In the genomic region with DNA sequence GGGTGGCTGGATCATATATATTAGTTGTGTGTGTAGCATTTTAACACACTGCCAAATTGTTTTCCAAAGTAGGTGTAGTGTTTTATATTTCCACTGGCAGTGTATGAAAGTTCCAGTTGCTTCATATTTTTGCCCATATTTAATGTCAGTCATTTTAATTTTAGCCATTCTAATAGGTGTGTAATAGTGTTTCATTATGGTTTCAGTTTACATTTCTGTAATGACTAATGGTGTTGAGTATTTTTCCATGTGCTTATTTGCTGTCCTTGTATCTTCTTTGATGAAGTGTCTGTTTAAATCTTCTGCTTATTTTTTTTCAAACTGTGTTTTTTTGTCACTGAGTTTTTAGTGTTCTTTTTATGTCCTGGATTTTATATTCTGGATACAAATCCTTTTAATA, we compare ENCODE assay signal across 18 cellular contexts. TPM values are rescaled to one million over a fixed set of nuclear protein-coding genes. Genes with fewer than 3 reads are reported as not detected.
DNase-seq lines count a peak whose midpoint lies in the region; ATAC-seq and TF ChIP-seq lines count a peak whose summit lies in the region.
"Had no signal": no experiment of that assay in that cellular context is flagged by ENCODE, and none has a peak within 500 bp of the region (broad histone marks: within the 10 kb centered on the region; RNA-seq: fewer than 3 reads in every experiment).

No MANE protein-coding gene starts in this region.

- no peak overlapping the region for H3K27ac Mint-ChIP-seq in activated naive CD4-positive, alpha-beta T cell treated with anti-CD3 and anti-CD28 coated beads, Interleukin-2, amount 50 U/mL, for 72 hours
- no peak overlapping the region for H3K27ac Mint-ChIP-seq in stimulated activated naive B cell treated with anti-CD40 and anti-IgM and Interleukin-4, amounts not matched to agents 10 μg/mL and 1 μg/mL and 100 μg/mL, for 72 hours
- no peak overlapping the region for H3K27ac Mint-ChIP-seq in Caco-2 (ENCODE audit: unreplicated experiment)

- peaks cover 38% of the 10 kb centered on the region for H3K4me1 ChIP-seq in adipocyte (ENCODE audit: control insufficient read depth, insufficient read depth, low read length)
- no peaks in the 10 kb centered on the region; the same call in 1 of the 2 replicates for H3K4me1 ChIP-seq in Caco-2

- H3K27me3 ChIP-seq in adipocyte (replicated peaks; ENCODE audit: control insufficient read depth, insufficient read depth, low read length) (no peaks in the 10 kb centered on the region), Caco-2 (replicated peaks; ENCODE audit: control insufficient read depth, insufficient read depth, low read length) (no peaks in the 10 kb centered on the region)
- H3K27me3 ChIP-seq: cardiac muscle cell, neutrophil had no signal

- DNase-seq in activated naive CD4-positive, alpha-beta T cell treated with anti-CD3 and anti-CD28 coated beads, Interleukin-2, amount 50 U/mL, for 72 hours (ENCODE audit: low spot score in 2 of 2) = no peak
- no peak for DNase-seq in activated naive CD4-positive, alpha-beta T cell treated with anti-CD3 and anti-CD28 coated beads, Interleukin-2, amount 50 U/mL, for 16 hours
- DNase-seq in adipocyte (ENCODE audit: low read depth) = peak; percentile 6
- no peak for DNase-seq in stimulated activated naive B cell treated with anti-CD40 and anti-IgM and Interleukin-4, amounts not matched to agents 10 μg/mL and 1 μg/mL and 100 μg/mL, for 72 hours
- DNase-seq in Caco-2 = no peak
- DNase-seq in foreskin melanocyte = no peak
- DNase-seq: activated gamma-delta T cell treated with Interleukin-2 at 50 U/mL for 16 hours; midbrain; NCI-H1048; NCI-H2171; SIG-M5; stimulated activated CD4-positive, alpha-beta T cell treated with anti-CD3 and anti-CD28 coated beads, Interleukin-4, amount 100 ng/mL, for 4 hours; T1000 had no signal

- no peak for TF ChIP-seq CTCF in Caco-2 (IDR thresholded peaks at IDR 0.05; ENCODE audit: insufficient read depth in 1 of 2, low read depth in 1 of 2, low read length in 1 of 2, severe bottlenecking in 1 of 2, unreplicated experiment in 1 of 2)

- ATAC-seq in activated naive CD4-positive, alpha-beta T cell treated with anti-CD3 and anti-CD28 coated beads, Interleukin-2, amount 50 U/mL, for 72 hours = peak; percentile 13 to 74
- ATAC-seq in HG02938 (IDR thresholded peaks at IDR 0.05; ENCODE audit: unreplicated experiment) = peak; percentile 62
- peak; percentile 71 to 76 for ATAC-seq in stimulated activated naive B cell treated with anti-CD40 and anti-IgM and Interleukin-4, amounts not matched to agents 10 μg/mL and 1 μg/mL and 100 μg/mL, for 72 hours (replicated peaks)
- ATAC-seq in HG03196 (IDR thresholded peaks at IDR 0.05; ENCODE audit: unreplicated experiment) = no peak
- ATAC-seq: sciatic nerve had no signal

- H3K4me3 Mint-ChIP-seq in stimulated activated naive B cell treated with anti-CD40 and anti-IgM and Interleukin-4, amounts not matched to agents 10 μg/mL and 1 μg/mL and 100 μg/mL, for 72 hours = peak overlapping the region in 1 of 2 donors; percentile 38
- H3K4me3 Mint-ChIP-seq in Caco-2 (ENCODE audit: unreplicated experiment) = no peak overlapping the region

- H3K9me3 ChIP-seq in adipocyte (ENCODE audit: control insufficient read depth, low read length) = no peaks in the 10 kb centered on the region
- no peaks in the 10 kb centered on the region for H3K9me3 ChIP-seq in Caco-2
- H3K9me3 ChIP-seq: neutrophil had no signal

- H3K9ac ChIP-seq in adipocyte (ENCODE audit: low read length) = no peak overlapping the region

- POLR2A ChIA-PET in Caco-2 (lab: Charles Lee) = no interaction called here

- peaks cover 17 to 32% of the 10 kb centered on the region in 2 donors for H3K36me3 Mint-ChIP-seq in activated naive CD4-positive, alpha-beta T cell treated with anti-CD3 and anti-CD28 coated beads, Interleukin-2, amount 50 U/mL, for 72 hours
- H3K36me3 Mint-ChIP-seq in stimulated activated naive B cell treated with anti-CD40 and anti-IgM and Interleukin-4, amounts not matched to agents 10 μg/mL and 1 μg/mL and 100 μg/mL, for 72 hours = peaks cover 21 to 25% of the 10 kb centered on the region in 2 donors
- H3K36me3 Mint-ChIP-seq in Caco-2 (ENCODE audit: insufficient read depth, unreplicated experiment) = peaks cover 7% of the 10 kb centered on the region

- H3K4me1 Mint-ChIP-seq in stimulated activated naive B cell treated with anti-CD40 and anti-IgM and Interleukin-4, amounts not matched to agents 10 μg/mL and 1 μg/mL and 100 μg/mL, for 72 hours = peaks cover 13 to 24% of the 10 kb centered on the region in 2 donors
- H3K4me1 Mint-ChIP-seq in Caco-2 (ENCODE audit: low read depth, unreplicated experiment) = no peaks in the 10 kb centered on the region

- no TSS peak for BruUV-seq in Caco-2 (replicated peaks; lab: Mats Ljungman, UMichigan)

- CTCF ChIA-PET in Caco-2 (lab: Charles Lee) = no interaction called here

- peaks cover 0 to 12% of the 10 kb centered on the region in 2 donors for H3K9me3 Mint-ChIP-seq in activated naive CD4-positive, alpha-beta T cell treated with anti-CD3 and anti-CD28 coated beads, Interleukin-2, amount 50 U/mL, for 72 hours
- peaks cover 8 to 10% of the 10 kb centered on the region in 2 donors for H3K9me3 Mint-ChIP-seq in stimulated activated naive B cell treated with anti-CD40 and anti-IgM and Interleukin-4, amounts not matched to agents 10 μg/mL and 1 μg/mL and 100 μg/mL, for 72 hours
- H3K9me3 Mint-ChIP-seq in Caco-2 (ENCODE audit: unreplicated experiment) = no peaks in the 10 kb centered on the region

- intact Hi-C loops in Caco-2 (cut with micrococcal nuclease; ENCODE audit: unreplicated experiment) = no loop called here

- no peak overlapping the region for H3K4me3 ChIP-seq in adipocyte (ENCODE audit: low read length)
- no peak overlapping the region for H3K4me3 ChIP-seq in Caco-2 (ENCODE audit: low read depth, low read length)
- H3K4me3 ChIP-seq: cardiac muscle cell had no signal

- peaks cover 3% of the 10 kb centered on the region for H3K36me3 ChIP-seq in adipocyte (ENCODE audit: control insufficient read depth, insufficient read depth, low read length, severe bottlenecking)
- no peaks in the 10 kb centered on the region for H3K36me3 ChIP-seq in Caco-2 (ENCODE audit: control insufficient read depth, insufficient read depth, low read length)
- H3K36me3 ChIP-seq: cardiac muscle cell, neutrophil had no signal

- no peaks in the 10 kb centered on the region for H3K27me3 Mint-ChIP-seq in stimulated activated naive B cell treated with anti-CD40 and anti-IgM and Interleukin-4, amounts not matched to agents 10 μg/mL and 1 μg/mL and 100 μg/mL, for 72 hours
- H3K27me3 Mint-ChIP-seq in Caco-2 (ENCODE audit: insufficient read depth, unreplicated experiment) = no peaks in the 10 kb centered on the region

RNA-seq across cellular contexts. Expression of a gene that starts 8.7 kb away (rescaled TPM):
- total RNA-seq in activated naive CD4-positive, alpha-beta T cell treated with anti-CD3 and anti-CD28 coated beads, Interleukin-2, amount 50 U/mL, for 72 hours = 100 to 1,000 TPM in 1 of 2 donors, 10 to 100 TPM in 1; 70.9 to 152 TPM
- 27.1 and 31.3 TPM in 2 replicates for total RNA-seq in Caco-2 (2022)
